ENCODE assay signal across 15 cellular contexts in the genomic region with DNA sequence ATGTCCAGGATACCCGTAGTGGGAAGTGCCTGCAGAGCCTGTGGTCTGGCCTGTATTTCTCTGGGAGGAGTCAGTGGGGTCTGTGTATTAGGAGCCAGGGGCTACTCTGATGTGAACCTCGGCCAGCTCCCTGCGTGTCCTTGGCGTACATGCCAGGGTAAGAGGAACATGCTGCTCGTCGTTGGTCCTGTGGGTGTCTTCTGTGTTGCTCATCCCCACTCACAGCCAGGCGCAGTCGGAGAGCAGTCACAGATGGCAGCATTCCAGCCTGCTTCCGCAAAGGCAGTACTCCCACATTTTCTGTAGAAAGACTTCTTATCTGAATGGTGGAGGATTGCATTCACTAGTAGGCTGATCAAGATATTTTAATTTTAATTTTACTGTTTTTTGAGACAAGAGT.
DNase-seq lines count a peak whose midpoint lies in the region; ATAC-seq and TF ChIP-seq lines count a peak whose summit lies in the region.
"Had no signal": no experiment of that assay in that cellular context is flagged by ENCODE, and none has a peak within 500 bp of the region (broad histone marks: within the 10 kb centered on the region; RNA-seq: fewer than 3 reads in every experiment).

No MANE protein-coding gene starts in this region.

- H3K4me1 Mint-ChIP-seq in activated naive CD8-positive, alpha-beta T cell treated with anti-CD3 and anti-CD28 coated beads, Interleukin-2, amount 10 ng/mL, durations not matched to agents 7 days and 5 days: peaks cover 15% of the 10 kb centered on the region

- H3K56ac ChIP-seq in IMR-90 (ENCODE audit: extremely low read depth, insufficient read depth, low read length): no peak overlapping the region

- no peaks in the 10 kb centered on the region for H3K9me3 ChIP-seq in IMR-90 (ENCODE audit: control insufficient read depth, insufficient read depth, low read length)
- H3K9me3 ChIP-seq in right atrium auricular region: no peaks in the 10 kb centered on the region
- H3K9me3 ChIP-seq: colonic mucosa had no signal

- no peak overlapping the region for H2BK15ac ChIP-seq in IMR-90 (ENCODE audit: low read depth, low read length)

- BruUV-seq in IMR-90 (replicated peaks; lab: Mats Ljungman, UMichigan): no TSS peak

- no peak overlapping the region for H3K18ac ChIP-seq in IMR-90 (ENCODE audit: low read depth, low read length)

- no peak overlapping the region for H3K4me3 Mint-ChIP-seq in activated naive CD8-positive, alpha-beta T cell treated with anti-CD3 and anti-CD28 coated beads, Interleukin-2, amount 10 ng/mL, durations not matched to agents 7 days and 5 days
- H3K4me3 Mint-ChIP-seq: activated naive CD4-positive, alpha-beta T cell treated with anti-CD3 and anti-CD28 coated beads, Interleukin-2, amount 50 U/mL, for 24 hours; CD8-positive, alpha-beta T cell had no signal

- ATAC-seq in IMR-90 (ENCODE audit: low read depth) (no peak), HG03280 (IDR thresholded peaks at IDR 0.05; ENCODE audit: unreplicated experiment) (no peak), GM21381 (IDR thresholded peaks at IDR 0.05; ENCODE audit: unreplicated experiment) (no peak)
- ATAC-seq in activated naive CD8-positive, alpha-beta T cell treated with anti-CD3 and anti-CD28 coated beads, Interleukin-2, amount 10 ng/mL, durations not matched to agents 7 days and 5 days (ENCODE audit: low read depth): no peak
- ATAC-seq: CD8-positive, alpha-beta T cell; esophagus mucosa; sciatic nerve had no signal

- TF ChIP-seq CTCF in IMR-90 (conservative IDR thresholded peaks at IDR 0.05; ENCODE audit: low read depth, low read length) (no peak), right atrium auricular region (IDR thresholded peaks at IDR 0.05) (no peak)

- H3K23ac ChIP-seq in IMR-90 (ENCODE audit: low read depth, low read length): no peak overlapping the region

- in situ Hi-C loops in IMR-90 (cut with MboI; ENCODE audit: low sequenced_read_pairs): no loop called here

- H3K36me3 ChIP-seq in IMR-90 (ENCODE audit: control insufficient read depth, insufficient read depth, low read length) (peaks cover 28% of the 10 kb centered on the region), right atrium auricular region (peaks cover 76% of the 10 kb centered on the region)

- H3K9me3 Mint-ChIP-seq in activated naive CD8-positive, alpha-beta T cell treated with anti-CD3 and anti-CD28 coated beads, Interleukin-2, amount 10 ng/mL, durations not matched to agents 7 days and 5 days: no peaks in the 10 kb centered on the region
- H3K9me3 Mint-ChIP-seq: activated naive CD4-positive, alpha-beta T cell treated with anti-CD3 and anti-CD28 coated beads, Interleukin-2, amount 50 U/mL, for 24 hours; CD8-positive, alpha-beta T cell had no signal

- H2AK9ac ChIP-seq in IMR-90 (replicated peaks; ENCODE audit: low read depth, low read length, poor library complexity): peak overlapping the region; percentile 21

- H3K4me1 ChIP-seq in IMR-90 (ENCODE audit: control insufficient read depth, insufficient read depth, low read length) (no peaks in the 10 kb centered on the region), right atrium auricular region (peaks cover 0 to 39% of the 10 kb centered on the region in 2 donors)
- H3K4me1 ChIP-seq: colonic mucosa had no signal

- no peak overlapping the region for H3K9ac ChIP-seq in IMR-90 (ENCODE audit: low read depth, low read length)

- H3K79me1 ChIP-seq in IMR-90 (ENCODE audit: low read depth in 1 of 2, low read length in 2 of 2): peaks cover 0 to 2% of the 10 kb centered on the region in 2 experiments; a peak in 1 of 4 replicates

- no peak overlapping the region for H4K5ac ChIP-seq in IMR-90 (ENCODE audit: low read depth, low read length)

- no peaks in the 10 kb centered on the region for H3K27me3 ChIP-seq in IMR-90 (ENCODE audit: control insufficient read depth, insufficient read depth, low read length)
- H3K27me3 ChIP-seq in right atrium auricular region: no peaks in the 10 kb centered on the region
- H3K27me3 ChIP-seq: colonic mucosa had no signal

- TF ChIP-seq RAD21 in IMR-90 (IDR thresholded peaks at IDR 0.05; ENCODE audit: low read length): no peak

- TF ChIP-seq POLR2A in IMR-90 (IDR thresholded peaks at IDR 0.05; ENCODE audit: low read depth, low read length): no peak

- H2AFZ ChIP-seq in IMR-90 (replicated peaks; ENCODE audit: low read length, poor library complexity): no peak overlapping the region

- H2AK5ac ChIP-seq in IMR-90 (ENCODE audit: low read depth, low read length): no peak overlapping the region

- H3K4ac ChIP-seq in IMR-90 (ENCODE audit: low read depth, low read length): no peak overlapping the region

- WGBS in IMR-90 (ENCODE audit: extremely low coverage in 2 of 2, insufficient read length in 1 of 2), 2 experiments: 100% methylated on average over 1 of the region's 9 CpGs; no CpG with 5 or more reads in 1 of the 2 experiments

- no peak overlapping the region for H2BK5ac ChIP-seq in IMR-90 (ENCODE audit: low read depth, low read length, poor library complexity, severe bottlenecking)

- DNase-seq in IMR-90: no peak
- peak; percentile 17 for DNase-seq in activated naive CD8-positive, alpha-beta T cell treated with anti-CD3 and anti-CD28 coated beads, Interleukin-2, amount 10 ng/mL, durations not matched to agents 7 days and 5 days
- DNase-seq in right atrium auricular region (ENCODE audit: low spot score): no peak
- DNase-seq in putamen (ENCODE audit: low spot score): peak; percentile 83
- DNase-seq in COLO829 (ENCODE audit: low spot score): no peak
- DNase-seq: CD8-positive, alpha-beta T cell; colonic mucosa; NCI-H1694 treated with DMSO at 0.1 percent for 48 hours; RPMI8226; T-helper 9 cell had no signal

- no peak overlapping the region for H2BK120ac ChIP-seq in IMR-90 (ENCODE audit: low read depth, low read length)

- H3K4me3 ChIP-seq in IMR-90 (ENCODE audit: insufficient read depth, low read depth, low read length) (no peak overlapping the region), right atrium auricular region (no peak overlapping the region)
- H3K4me3 ChIP-seq: colonic mucosa had no signal

- POLR2A ChIA-PET in IMR-90 (lab: Charles Lee; ENCODE audit: unreplicated experiment): interaction anchor here (0.6 kb wide), 1 partner anchor 10 kb away, joined by 4 read pairs; no protein-coding TSS in a partner anchor
- POLR2A ChIA-PET in activated naive CD8-positive, alpha-beta T cell treated with anti-CD3 and anti-CD28 coated beads, Interleukin-2, amount 10 ng/mL, durations not matched to agents 7 days and 5 days (lab: Charles Lee): no interaction called here

- no peak overlapping the region for H3K27ac Mint-ChIP-seq in activated naive CD8-positive, alpha-beta T cell treated with anti-CD3 and anti-CD28 coated beads, Interleukin-2, amount 10 ng/mL, durations not matched to agents 7 days and 5 days
- H3K27ac Mint-ChIP-seq: activated naive CD4-positive, alpha-beta T cell treated with anti-CD3 and anti-CD28 coated beads, Interleukin-2, amount 50 U/mL, for 24 hours had no signal

- no peak overlapping the region for H4K8ac ChIP-seq in IMR-90 (ENCODE audit: low read depth in 2 of 2, low read length in 2 of 2)

- H4K91ac ChIP-seq in IMR-90 (ENCODE audit: insufficient read depth, low read depth, low read length): no peak overlapping the region

- no peak overlapping the region for H2BK20ac ChIP-seq in IMR-90 (ENCODE audit: low read depth, low read length)

- no peak overlapping the region for H3K14ac ChIP-seq in IMR-90 (replicated peaks; ENCODE audit: low read depth, low read length)

- peaks cover 5% of the 10 kb centered on the region; the same call in 1 of the 2 replicates for H3K9me1 ChIP-seq in IMR-90 (ENCODE audit: insufficient read depth, low read length)

- dilution Hi-C loops in IMR-90 (cut with HindIII; ENCODE audit: low sequenced_read_pairs, unreplicated experiment): no loop called here

- H3K4me2 ChIP-seq in IMR-90 (ENCODE audit: low read depth, low read length): no peak overlapping the region

- H3K27ac ChIP-seq in IMR-90 (ENCODE audit: insufficient read depth, low read length): no peak overlapping the region
- peak overlapping the region; percentile 7 to 37 for H3K27ac ChIP-seq in right atrium auricular region
- H3K27ac ChIP-seq: colonic mucosa had no signal

- intact Hi-C loops in IMR-90 (cut with micrococcal nuclease): no loop called here

- no peaks in the 10 kb centered on the region for H3K27me3 Mint-ChIP-seq in activated naive CD8-positive, alpha-beta T cell treated with anti-CD3 and anti-CD28 coated beads, Interleukin-2, amount 10 ng/mL, durations not matched to agents 7 days and 5 days
- H3K27me3 Mint-ChIP-seq: activated naive CD4-positive, alpha-beta T cell treated with anti-CD3 and anti-CD28 coated beads, Interleukin-2, amount 50 U/mL, for 24 hours had no signal

- H4K20me1 ChIP-seq in IMR-90 (ENCODE audit: insufficient read depth, low read length): no peaks in the 10 kb centered on the region

- peaks cover 10% of the 10 kb centered on the region for H3K36me3 Mint-ChIP-seq in activated naive CD8-positive, alpha-beta T cell treated with anti-CD3 and anti-CD28 coated beads, Interleukin-2, amount 10 ng/mL, durations not matched to agents 7 days and 5 days

- CTCF ChIA-PET in IMR-90 (lab: Yijun Ruan, JAX): no interaction called here

TF ChIP-seq in IMR-90, 13 proteins besides CTCF, POLR2A, EP300 and RAD21 (continues in another document):
- TF ChIP-seq BHLHE40 (IDR thresholded peaks at IDR 0.05; ENCODE audit: low read depth, low read length) (no peak), FOS (IDR thresholded peaks at IDR 0.05; ENCODE audit: low read depth, low read length) (no peak), MXI1 (IDR thresholded peaks at IDR 0.05; ENCODE audit: borderline replicate concordance, low read depth, low read length) (no peak), CHD1 (IDR thresholded peaks at IDR 0.05; ENCODE audit: low read depth, low read length) (no peak), CEBPB (IDR thresholded peaks at IDR 0.05; ENCODE audit: low read depth, low read length) (no peak), RCOR1 (IDR thresholded peaks at IDR 0.05; ENCODE audit: insufficient replicate concordance, low read length) (no peak), NFE2L2 (IDR thresholded peaks at IDR 0.05; ENCODE audit: low read depth, low read length) (no peak)
- TF ChIP-seq, protein P1, sequence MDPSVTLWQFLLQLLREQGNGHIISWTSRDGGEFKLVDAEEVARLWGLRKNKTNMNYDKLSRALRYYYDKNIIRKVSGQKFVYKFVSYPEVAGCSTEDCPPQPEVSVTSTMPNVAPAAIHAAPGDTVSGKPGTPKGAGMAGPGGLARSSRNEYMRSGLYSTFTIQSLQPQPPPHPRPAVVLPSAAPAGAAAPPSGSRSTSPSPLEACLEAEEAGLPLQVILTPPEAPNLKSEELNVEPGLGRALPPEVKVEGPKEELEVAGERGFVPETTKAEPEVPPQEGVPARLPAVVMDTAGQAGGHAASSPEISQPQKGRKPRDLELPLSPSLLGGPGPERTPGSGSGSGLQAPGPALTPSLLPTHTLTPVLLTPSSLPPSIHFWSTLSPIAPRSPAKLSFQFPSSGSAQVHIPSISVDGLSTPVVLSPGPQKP (IDR thresholded peaks at IDR 0.05; ENCODE audit: borderline replicate concordance, low read depth, low read length): no peak

Comparison
In these comparisons a context has a peak if more than half of its experiments do, and no peak if none do; other contexts are left out.
1. DNase-seq: peak in activated naive CD8-positive, alpha-beta T cell treated with anti-CD3 and anti-CD28 coated beads, Interleukin-2, amount 10 ng/mL, durations not matched to agents 7 days and 5 days (single experiment) and putamen (single experiment); none in IMR-90 (single experiment), right atrium auricular region (single experiment) and COLO829 (single experiment).